In genomic region chr10:71789871-71790270, GRCh38 we compare ENCODE assay signal across 23 cellular contexts.
"Had no signal": no experiment of that assay in that cellular context is flagged by ENCODE, and none has a peak within 500 bp of the region (broad histone marks: within the 10 kb centered on the region; RNA-seq: fewer than 3 reads in every experiment).

No MANE protein-coding gene starts in this region.

- H2AFZ ChIP-seq: parathyroid adenoma had no signal

- ATAC-seq: gastrocnemius medialis, left ventricle myocardium superior, natural killer cell had no signal

- H3K36me3 ChIP-seq: gastrocnemius medialis, lower lobe of right lung, neutrophil, right lobe of liver, tibial artery, uterus had no signal

- H3K4me3 Mint-ChIP-seq: natural killer cell, type B pancreatic cell had no signal

- H3K4me1 ChIP-seq: gastrocnemius medialis, lower lobe of right lung, parathyroid adenoma, right lobe of liver, testis, tibial artery, uterus had no signal

- H3K79me2 ChIP-seq: parathyroid adenoma had no signal

- H3K4me3 ChIP-seq: dorsolateral prefrontal cortex, gastrocnemius medialis, lower lobe of right lung, right lobe of liver, testis, tibial artery, uterus had no signal

- H3K27me3 Mint-ChIP-seq: type B pancreatic cell had no signal

- H3K9me3 ChIP-seq: gastrocnemius medialis, lower lobe of right lung, neutrophil, right lobe of liver, testis, tibial artery, uterus had no signal

- H3K27me3 ChIP-seq: dorsolateral prefrontal cortex, gastrocnemius medialis, neutrophil, right lobe of liver, testis, uterus had no signal

- H3K36me3 Mint-ChIP-seq: natural killer cell, type B pancreatic cell had no signal

- DNase-seq: dorsolateral prefrontal cortex; effector CD4-positive, alpha-beta T cell; foreskin fibroblast; gastrocnemius medialis; head of caudate nucleus; left ventricle myocardium superior; lower lobe of right lung; natural killer cell; small intestine; stimulated activated CD4-positive, alpha-beta T cell treated with anti-CD3 and anti-CD28 coated beads, Interleukin-12 subunit alpha, Interleukin-12 subunit beta, amount 100 ng/mL, for 4 hours; stimulated activated CD4-positive, alpha-beta T cell treated with anti-CD3 and anti-CD28 coated beads, Interleukin-1b, Interleukin-23, amount 100 ng/mL, for 48 hours; stimulated activated CD4-positive, alpha-beta T cell treated with anti-CD3 and anti-CD28 coated beads, Interleukin-4, amount 100 ng/mL, for 1 hour; stimulated activated CD8-positive, alpha-beta memory T cell treated with anti-CD3 and anti-CD28 coated beads, Interleukin-4, amount 100 ng/mL, for 48 hours; stimulated activated naive CD4-positive, alpha-beta T cell; substantia nigra; testis; tibial artery; uterus had no signal

- H3K9ac ChIP-seq: parathyroid adenoma had no signal

- H3K27ac Mint-ChIP-seq: natural killer cell, progenitor cell of endocrine pancreas, type B pancreatic cell had no signal

- H3K27ac ChIP-seq: dorsolateral prefrontal cortex, gastrocnemius medialis, lower lobe of right lung, neutrophil, parathyroid adenoma, right lobe of liver, testis, tibial artery, uterus had no signal

- H3K9me3 Mint-ChIP-seq: natural killer cell, type B pancreatic cell had no signal
